8 cellular contexts compared by ENCODE assay signal in the genomic region with DNA sequence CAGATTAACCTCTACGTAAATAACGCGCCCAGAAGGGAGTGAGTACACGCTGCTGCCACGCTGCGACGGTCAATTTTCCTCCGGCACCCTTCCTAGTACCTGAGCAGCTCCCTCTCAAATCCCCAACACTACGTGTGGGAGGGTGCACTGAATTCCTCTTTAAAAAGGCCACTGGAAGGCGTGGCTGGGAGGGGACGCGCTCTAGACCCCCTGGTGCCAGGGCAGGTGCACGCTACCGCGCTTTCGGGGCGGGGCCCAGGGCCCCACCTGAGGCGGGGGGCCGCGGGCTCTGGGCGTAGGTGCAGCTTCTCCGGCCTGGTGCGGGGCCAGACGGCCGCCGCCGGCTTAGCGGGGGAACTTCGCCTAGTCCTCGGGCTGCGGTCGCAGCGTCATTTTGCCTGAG. TPM values are rescaled to one million over a fixed set of nuclear protein-coding genes. Genes with fewer than 3 reads are reported as not detected.
A peak's percentile ranks its signal among the peaks of the same experiment; 100 is the strongest.
DNase-seq lines count a peak whose midpoint lies in the region; ATAC-seq and TF ChIP-seq lines count a peak whose summit lies in the region.

No MANE protein-coding gene starts in this region.

- H3K4me1 ChIP-seq in stomach, result peaks cover 37 to 71% (median 52%) of the 10 kb centered on the region in 4 donors

- H3K27me3 ChIP-seq in brain microvascular endothelial cell (replicated peaks), result no peaks in the 10 kb centered on the region
- H3K27me3 ChIP-seq in stomach, result no peaks in the 10 kb centered on the region

- CTCF ChIA-PET in GM10248 (lab: Yijun Ruan, JAX), result interaction anchor here (1.0 to 2.1 kb wide), 3 partner anchors 10 to 62 kb away, joined by 3 to 10 read pairs (median 7); no protein-coding TSS in a partner anchor

- 0 to 1% (median 1%) methylated on average over 21 to 33 of the region's 33 CpGs for WGBS in stomach, 5 donors

- peak; percentile 13 for ATAC-seq in GM19328 (IDR thresholded peaks at IDR 0.05; ENCODE audit: unreplicated experiment)
- peak; percentile 17 for ATAC-seq in HG03342 (IDR thresholded peaks at IDR 0.05; ENCODE audit: unreplicated experiment)

- TF ChIP-seq CTCF in brain microvascular endothelial cell (IDR thresholded peaks at IDR 0.05; ENCODE audit: low read depth, low read length, missing control alignments), result no peak
- no peak for TF ChIP-seq CTCF in stomach (IDR thresholded peaks at IDR 0.05)
- no peak for TF ChIP-seq CTCF in GM10248 (IDR thresholded peaks at IDR 0.05; ENCODE audit: control extremely low read depth, extremely low read depth, low read depth, missing control alignments)

- no peaks in the 10 kb centered on the region for H3K9me3 ChIP-seq in stomach

- peak overlapping the region; percentile 96 for H3K27ac ChIP-seq in brain microvascular endothelial cell
- H3K27ac ChIP-seq in stomach, result peak overlapping the region; percentile 95 to 99 (median 99)

- TF ChIP-seq EP300 in stomach (IDR thresholded peaks at IDR 0.05), result no peak

- POLR2A ChIA-PET in GM10248 (lab: Yijun Ruan, JAX), result interaction anchor here (1.0 kb wide), 1 partner anchor 24 kb away, joined by 3 read pairs; no protein-coding TSS in a partner anchor

- H3K4me3 ChIP-seq in brain microvascular endothelial cell (ENCODE audit: low read depth, low read length) (peak overlapping the region; percentile 82), stomach (peak overlapping the region; percentile 64 to 89 (median 78))

- H3K36me3 ChIP-seq in brain microvascular endothelial cell (replicated peaks) (peaks cover 6% of the 10 kb centered on the region), stomach (peaks cover 0 to 30% (median 28%) of the 10 kb centered on the region in 4 donors)

- DNase-seq in D341Med (ENCODE audit: low spot score) (peak; percentile 79), NCI-H526 (lab: John Stamatoyannopoulos, UW) (peak; percentile 80 to 82), brain microvascular endothelial cell (no peak), islet precursor cell (peak; percentile 75), stomach (no peak), GM10248 (ENCODE audit: extremely low spot score) (no peak)

- intact Hi-C loops in stomach (cut with DNase I; ENCODE audit: low total_unique reads), result no loop called here

- in situ Hi-C loops in brain microvascular endothelial cell (cut with HindIII; ENCODE audit: low pct_ligation_motif_present, low sequenced_read_pairs), result no loop called here

- no peak for TF ChIP-seq POLR2A in stomach (IDR thresholded peaks at IDR 0.05)

RNA-seq across cellular contexts. Expression of a gene that starts 0.7 kb away (rescaled TPM):
- total RNA-seq in stomach, result 10 to 100 TPM; 19.1 to 54.5 (median 49.6) TPM
- 10 to 100 TPM in 2 of 3 donors, 1 to 10 TPM in 1; 10.0 to 85.5 (median 14.0) TPM for polyA plus RNA-seq in stomach

RNA-seq across cellular contexts. Expression of a gene that starts 33.4 kb away (rescaled TPM):
- 100 to 1,000 TPM in 2 of 5 donors, 10 to 100 TPM in 3; 69.4 to 251 (median 98.2) TPM for total RNA-seq in stomach
- 100 to 1,000 TPM; 214 to 283 (median 222) TPM for polyA plus RNA-seq in stomach

Comparison
In these comparisons a context has a peak if more than half of its experiments do, and no peak if none do; other contexts are left out.
1. DNase-seq: peak in D341Med (single experiment), NCI-H526 (2 of 2) and islet precursor cell (single experiment); none in brain microvascular endothelial cell (single experiment), stomach (single experiment) and GM10248 (single experiment).